In the genomic region with DNA sequence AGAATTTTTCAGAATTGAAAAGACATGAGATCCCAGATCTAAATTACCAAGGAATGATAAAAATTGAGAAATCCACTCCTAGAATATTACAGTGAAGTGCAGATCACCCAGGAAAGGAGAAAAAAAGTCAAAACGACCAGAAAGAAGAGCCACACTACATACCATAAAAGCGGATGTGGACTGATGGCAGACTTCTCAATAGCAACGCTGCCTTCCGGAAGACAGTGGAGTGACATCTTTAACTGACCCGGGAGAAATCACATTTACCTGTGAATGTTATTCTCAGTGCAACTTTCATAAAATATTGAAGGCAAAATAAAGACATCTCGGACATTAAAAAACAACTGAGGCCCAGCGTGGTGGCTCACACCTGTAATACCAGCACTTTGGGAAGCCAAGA, we compare ENCODE assay signal across 6 cellular contexts. TPM values are rescaled to one million over a fixed set of nuclear protein-coding genes. Genes with fewer than 3 reads are reported as not detected.
"Had no signal": no experiment of that assay in that cellular context is flagged by ENCODE, and none has a peak within 500 bp of the region (broad histone marks: within the 10 kb centered on the region; RNA-seq: fewer than 3 reads in every experiment).

No MANE protein-coding gene starts in this region.

RNA-seq across cellular contexts. Expression of a gene that starts 21.5 kb away (rescaled TPM):
- total RNA-seq: GM23338, H4, H7, HFFc6, HT1080, IMR-90 had no signal
- polyA plus RNA-seq: GM23338, IMR-90 had no signal

RNA-seq across cellular contexts. Expression of a gene that starts 44.5 kb away (rescaled TPM):
- total RNA-seq: H4, H7, HFFc6, HT1080, IMR-90 had no signal
- polyA plus RNA-seq: IMR-90 had no signal
